ENCODE assay signal across 1 cellular context in the genomic region with DNA sequence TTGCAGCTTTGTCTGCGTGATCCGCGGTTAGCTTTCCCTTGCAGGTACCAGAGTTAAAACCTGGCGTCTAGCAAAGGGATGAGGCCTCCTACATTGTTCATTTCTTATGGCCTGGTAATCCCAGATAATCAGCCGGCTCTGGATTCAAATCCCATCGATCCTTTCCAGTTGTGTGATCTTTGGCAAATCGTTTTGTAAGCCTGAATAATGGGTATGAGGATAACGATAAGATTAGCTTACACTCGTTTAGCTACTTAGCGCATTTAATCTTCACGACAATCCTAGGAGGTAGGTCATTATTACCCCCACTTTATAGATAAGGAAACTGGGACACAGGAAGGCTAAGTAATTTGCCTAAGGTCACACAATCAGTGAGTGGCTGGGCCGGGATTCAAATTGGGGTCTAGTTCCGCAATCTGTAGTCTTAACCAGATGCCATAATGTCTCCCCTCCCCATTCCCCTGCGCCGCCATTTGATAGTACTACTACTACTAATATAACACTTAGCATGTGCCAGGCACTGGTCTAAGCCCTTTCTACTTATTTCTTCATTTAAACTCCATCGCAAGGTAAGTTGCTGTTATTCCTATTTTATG.
TF ChIP-seq lines count a peak whose summit lies in the region.

No MANE protein-coding gene starts in this region.

TF ChIP-seq in HCT116, 20 proteins besides CTCF, POLR2A, EP300 and RAD21 (continued from another document):
- no peak for TF ChIP-seq FOSL1 (IDR thresholded peaks at IDR 0.05; ENCODE audit: low read depth)
- no peak for TF ChIP-seq SP1 (IDR thresholded peaks at IDR 0.05; ENCODE audit: low read depth)
